In the genomic region with DNA sequence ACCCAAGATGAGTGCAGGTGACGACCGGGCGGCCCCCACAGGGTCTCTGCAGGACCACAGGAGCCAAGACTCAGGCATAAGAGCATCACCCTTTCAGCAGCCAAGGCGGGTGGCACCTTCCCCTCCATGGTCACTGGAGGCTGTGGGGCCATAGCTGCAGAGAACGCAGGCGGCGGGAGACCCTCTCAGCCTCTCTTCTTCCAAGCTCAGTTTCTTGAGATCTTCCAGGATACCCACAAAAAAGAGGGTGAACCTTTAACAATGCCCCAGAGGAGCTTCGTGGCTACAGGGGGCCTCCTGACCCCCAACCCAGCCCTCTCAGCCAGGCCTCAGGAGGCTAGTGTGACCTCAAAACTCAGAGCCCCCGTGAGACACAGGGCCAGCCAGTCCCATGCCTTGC, we compare ENCODE assay signal across 27 cellular contexts. TPM values are rescaled to one million over a fixed set of nuclear protein-coding genes. Genes with fewer than 3 reads are reported as not detected.
DNase-seq lines count a peak whose midpoint lies in the region; ATAC-seq and TF ChIP-seq lines count a peak whose summit lies in the region.
"Had no signal": no experiment of that assay in that cellular context is flagged by ENCODE, and none has a peak within 500 bp of the region (broad histone marks: within the 10 kb centered on the region; RNA-seq: fewer than 3 reads in every experiment).

No MANE protein-coding gene starts in this region.

- 91 to 92% methylated on average over 9 of the region's 9 CpGs for WGBS in esophagus, 2 donors
- no CpG with 5 or more reads among the region's 9 CpGs for WGBS in mesendoderm (ENCODE audit: extremely low coverage, insufficient coverage, low lambda C conversion rate)

- no peak overlapping the region for H3K23ac ChIP-seq in mesendoderm (ENCODE audit: low read length)

- no peak for TF ChIP-seq POLR2A in gastrocnemius medialis (IDR thresholded peaks at IDR 0.05)

- H3K9me3 ChIP-seq in BLaER1 treated with 17β-estradiol and CSF1 and Interleukin-3, amounts not matched to agents 10 nM and 100 nM (replicated peaks in 1 of 11) = peaks cover 0 to 4% (median 0%) of the 10 kb centered on the region in 11 experiments; a peak in 1 of 22 replicates
- H3K9me3 ChIP-seq in esophagus (ENCODE audit: control insufficient read depth in 2 of 2, insufficient read depth in 1 of 2, low read depth in 1 of 2, low read length in 1 of 2) = no peaks in the 10 kb centered on the region
- no peaks in the 10 kb centered on the region for H3K9me3 ChIP-seq in gastrocnemius medialis
- H3K9me3 ChIP-seq in tibial artery = no peaks in the 10 kb centered on the region
- H3K9me3 ChIP-seq: esophagus muscularis mucosa, HAP-1, prostate gland, stomach, upper lobe of left lung had no signal

- H3K79me2 ChIP-seq in mesendoderm (ENCODE audit: control insufficient read depth, insufficient read depth, low read length) = no peaks in the 10 kb centered on the region
- H3K79me2 ChIP-seq: hepatocyte had no signal

- no peak for TF ChIP-seq CTCF in RWPE1 (conservative IDR thresholded peaks at IDR 0.05; ENCODE audit: low read depth)
- TF ChIP-seq CTCF in gastrocnemius medialis (IDR thresholded peaks at IDR 0.05 in 4 of 5, conservative IDR thresholded peaks at IDR 0.05 in 1 of 5) = no peak
- TF ChIP-seq CTCF in tibial artery (IDR thresholded peaks at IDR 0.05) = no peak

- no peak overlapping the region for H3K4ac ChIP-seq in mesendoderm (ENCODE audit: low read depth, low read length)

- H3K18ac ChIP-seq in mesendoderm (ENCODE audit: low read length) = no peak overlapping the region

- ATAC-seq in gastrocnemius medialis (no peak), GM21786 (IDR thresholded peaks at IDR 0.05; ENCODE audit: unreplicated experiment) (no peak)

- no peak overlapping the region for H3K4me3 ChIP-seq in BLaER1 treated with 17β-estradiol and CSF1 and Interleukin-3, amounts not matched to agents 10 nM and 100 nM
- no peak overlapping the region for H3K4me3 ChIP-seq in esophagus (ENCODE audit: low read depth in 1 of 2, low read length in 2 of 2)
- no peak overlapping the region for H3K4me3 ChIP-seq in gastrocnemius medialis
- H3K4me3 ChIP-seq in tibial artery = no peak overlapping the region
- H3K4me3 ChIP-seq in mesendoderm (ENCODE audit: low read length) = no peak overlapping the region
- H3K4me3 ChIP-seq: esophagus muscularis mucosa, HAP-1, hepatocyte, prostate gland, upper lobe of left lung had no signal

- intact Hi-C loops in gastrocnemius medialis (cut with DNase I; ENCODE audit: low total_unique reads) = no loop called here
- intact Hi-C loops in tibial artery (cut with DNase I; ENCODE audit: low total_unique reads) = no loop called here

- H4K20me1 ChIP-seq in BLaER1 treated with 17β-estradiol and CSF1 and Interleukin-3, amounts not matched to agents 10 nM and 100 nM = no peaks in the 10 kb centered on the region

- peak overlapping the region; percentile 57 to 93 (median 75) for H3K4me2 ChIP-seq in BLaER1 treated with 17β-estradiol and CSF1 and Interleukin-3, amounts not matched to agents 10 nM and 100 nM
- no peak overlapping the region for H3K4me2 ChIP-seq in mesendoderm (ENCODE audit: low read length)
- H3K4me2 ChIP-seq: hepatocyte had no signal

- no peaks in the 10 kb centered on the region for H3K36me3 ChIP-seq in BLaER1 treated with 17β-estradiol and CSF1 and Interleukin-3, amounts not matched to agents 10 nM and 100 nM
- H3K36me3 ChIP-seq in esophagus (ENCODE audit: control insufficient read depth in 2 of 2, insufficient read depth in 2 of 2, low read length in 1 of 2) = no peaks in the 10 kb centered on the region
- no peaks in the 10 kb centered on the region for H3K36me3 ChIP-seq in gastrocnemius medialis
- no peaks in the 10 kb centered on the region for H3K36me3 ChIP-seq in tibial artery
- no peaks in the 10 kb centered on the region for H3K36me3 ChIP-seq in mesendoderm (ENCODE audit: control insufficient read depth, insufficient read depth, low read length)
- H3K36me3 ChIP-seq: esophagus muscularis mucosa, HAP-1, prostate gland, stomach, upper lobe of left lung, WERI-Rb-1 had no signal

- DNase-seq in RWPE1 (ENCODE audit: low spot score) (no peak), gastrocnemius medialis (no peak), tibial artery (no peak), NCI-H2171 treated with DMSO at 0.1 percent for 48 hours (lab: John Stamatoyannopoulos, UW) (no peak), mesendoderm (no peak)
- DNase-seq: activated CD4-positive, alpha-beta T cell treated with anti-CD3 and anti-CD28 coated beads, Interleukin-2, amount 50 U/mL, for 1 hour; activated T-cell treated with anti-CD3 and anti-CD28 coated beads, Interleukin-2, amount 50 U/mL, for 72 hours; COR-L47; GF-D8; Karpas-422; left cardiac atrium; NCI-H2171; NCI-H510A treated with DMSO at 0.1 percent for 48 hours; SHP77 treated with DMSO at 0.1 percent for 48 hours; stimulated activated CD4-positive, alpha-beta T cell treated with anti-CD3 and anti-CD28 coated beads, Interleukin-1b, Interleukin-23, amount 100 ng/mL, for 48 hours; stimulated activated CD8-positive, alpha-beta memory T cell treated with anti-CD3 and anti-CD28 coated beads, Interleukin-4, amount 100 ng/mL, for 48 hours; T-helper 9 cell; WERI-Rb-1 had no signal

- no peak overlapping the region for H3K56ac ChIP-seq in mesendoderm (ENCODE audit: low read length)

- no peak overlapping the region for H2AK5ac ChIP-seq in mesendoderm (ENCODE audit: low read length)

- peak overlapping the region; percentile 8 to 78 (median 55); a peak in 17 of 22 replicates for H3K27ac ChIP-seq in BLaER1 treated with 17β-estradiol and CSF1 and Interleukin-3, amounts not matched to agents 10 nM and 100 nM
- H3K27ac ChIP-seq in RWPE1 (peak overlapping the region; percentile 42; the same call in 1 of the 2 replicates), esophagus (ENCODE audit: low read depth in 2 of 2, low read length in 1 of 2) (peak overlapping the region; percentile 88 to 98), gastrocnemius medialis (peak overlapping the region; percentile 24 to 71 (median 60)), tibial artery (no peak overlapping the region), mesendoderm (ENCODE audit: low read depth, low read length) (no peak overlapping the region)
- H3K27ac ChIP-seq: esophagus muscularis mucosa, hepatocyte, WERI-Rb-1 had no signal

- H2BK15ac ChIP-seq in mesendoderm (replicated peaks; ENCODE audit: low read depth) = no peak overlapping the region

- peak overlapping the region in 3 of 11 experiments; percentile 14 to 55 (median 38); a peak in 4 of 22 replicates for H3K9ac ChIP-seq in BLaER1 treated with 17β-estradiol and CSF1 and Interleukin-3, amounts not matched to agents 10 nM and 100 nM
- no peak overlapping the region for H3K9ac ChIP-seq in mesendoderm (ENCODE audit: low read length)

- H2BK120ac ChIP-seq in mesendoderm (ENCODE audit: low read depth, low read length) = no peak overlapping the region

- H3K4me1 ChIP-seq in BLaER1 treated with 17β-estradiol and CSF1 and Interleukin-3, amounts not matched to agents 10 nM and 100 nM = peaks cover 63 to 73% (median 67%) of the 10 kb centered on the region in 10 experiments
- peaks cover 8 to 9% of the 10 kb centered on the region in 2 donors for H3K4me1 ChIP-seq in esophagus (ENCODE audit: control insufficient read depth in 2 of 2, insufficient read depth in 2 of 2, low read length in 1 of 2)
- peaks cover 3 to 26% of the 10 kb centered on the region in 2 donors for H3K4me1 ChIP-seq in gastrocnemius medialis
- H3K4me1 ChIP-seq in tibial artery = peaks cover 0 to 11% (median 3%) of the 10 kb centered on the region in 4 donors
- no peaks in the 10 kb centered on the region for H3K4me1 ChIP-seq in mesendoderm (ENCODE audit: control insufficient read depth, low read depth, low read length)
- H3K4me1 ChIP-seq: HAP-1 had no signal

- POLR2A ChIA-PET in RWPE1 (lab: Yijun Ruan, JAX; ENCODE audit: low non-redundant PET) = interaction anchor here (0.6 kb wide), 2 partner anchors 176 to 223 kb away, joined by 3 to 4 read pairs; no protein-coding TSS in a partner anchor

- in situ Hi-C loops in gastrocnemius medialis (cut with MboI; ENCODE audit: low sequenced_read_pairs in 4 of 4) = loop anchor here in 1 of 4 donors (25.0 kb wide), 1 partner anchor 174 kb away; no protein-coding TSS in a partner anchor

- no peaks in the 10 kb centered on the region for H3K27me3 ChIP-seq in BLaER1 treated with 17β-estradiol and CSF1 and Interleukin-3, amounts not matched to agents 10 nM and 100 nM
- H3K27me3 ChIP-seq in esophagus (ENCODE audit: control insufficient read depth in 1 of 2, insufficient read depth in 2 of 2, low read length in 2 of 2) = no peaks in the 10 kb centered on the region
- no peaks in the 10 kb centered on the region for H3K27me3 ChIP-seq in gastrocnemius medialis
- no peaks in the 10 kb centered on the region for H3K27me3 ChIP-seq in tibial artery
- no peaks in the 10 kb centered on the region for H3K27me3 ChIP-seq in mesendoderm (ENCODE audit: insufficient read depth, low read length, poor library complexity)
- H3K27me3 ChIP-seq: esophagus muscularis mucosa, hepatocyte, upper lobe of left lung had no signal

- H4K8ac ChIP-seq in mesendoderm (ENCODE audit: low read depth, low read length) = no peak overlapping the region

- H2BK5ac ChIP-seq in mesendoderm (ENCODE audit: low read length) = no peak overlapping the region

- CTCF ChIA-PET in RWPE1 (lab: Yijun Ruan, JAX) = interaction anchor here (0.5 to 0.6 kb wide), 2 partner anchors 117 to 654 kb away, joined by 3 to 4 read pairs; no protein-coding TSS in a partner anchor

- H3K79me1 ChIP-seq in mesendoderm (ENCODE audit: low read length) = no peaks in the 10 kb centered on the region

- H4K5ac ChIP-seq in mesendoderm (ENCODE audit: low read length) = no peak overlapping the region

RNA-seq across cellular contexts. Expression of gene TBC1D9B, which starts 5.8 kb away (rescaled TPM):
- 10 to 100 TPM; 44.8 to 69.5 TPM for polyA plus RNA-seq in esophagus
- total RNA-seq in gastrocnemius medialis = 10 to 100 TPM; 56.1 to 65.9 (median 62.7) TPM
- polyA plus RNA-seq in mesendoderm (2013, experiment 1 of 2) = 24.2 TPM
- polyA plus RNA-seq in mesendoderm (2013, experiment 2 of 2) = 24.9 TPM

RNA-seq across cellular contexts. Expression of gene MRNIP, which starts 54.8 kb away (rescaled TPM):
- 10 to 100 TPM; 12.2 to 31.5 TPM for polyA plus RNA-seq in esophagus
- total RNA-seq in gastrocnemius medialis = 10 to 100 TPM in 1 of 4 donors, 1 to 10 TPM in 3; 2.9 to 16.1 (median 8.3) TPM
- 9.5 TPM for polyA plus RNA-seq in mesendoderm (2013, experiment 1 of 2)
- polyA plus RNA-seq in mesendoderm (2013, experiment 2 of 2) = 9.3 TPM

Comparison
In these comparisons a context has a peak if more than half of its experiments do, and no peak if none do; other contexts are left out.
1. H3K27ac ChIP-seq: peak in BLaER1 treated with 17β-estradiol and CSF1 and Interleukin-3, amounts not matched to agents 10 nM and 100 nM (11 of 11), RWPE1 (single experiment), esophagus (2 of 2) and gastrocnemius medialis (4 of 4); none in tibial artery (0 of 2) and mesendoderm (single experiment).